11 cellular contexts compared by ENCODE assay signal in the genomic region with DNA sequence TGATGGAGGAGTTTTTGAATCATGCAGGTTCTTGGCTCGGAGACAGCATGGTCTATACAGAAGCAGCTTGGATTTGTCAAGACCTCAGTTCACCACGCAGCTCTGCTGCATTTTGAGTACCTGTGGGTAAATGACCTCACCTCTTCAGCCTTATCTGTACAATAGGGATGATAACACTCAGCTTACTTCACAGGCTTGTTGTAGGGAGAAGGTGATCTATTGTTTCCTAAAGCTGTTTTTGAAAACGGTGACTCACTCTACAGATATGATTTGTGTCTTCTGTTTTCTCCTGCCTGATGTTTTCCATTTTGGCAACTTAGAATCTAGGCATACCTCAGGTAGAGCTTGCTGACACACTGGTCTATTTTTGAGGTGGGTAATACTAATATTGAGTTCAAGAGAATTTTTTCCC.
A peak's percentile ranks its signal among the peaks of the same experiment; 100 is the strongest.
DNase-seq lines count a peak whose midpoint lies in the region; ATAC-seq and TF ChIP-seq lines count a peak whose summit lies in the region.
"Had no signal": no experiment of that assay in that cellular context is flagged by ENCODE, and none has a peak within 500 bp of the region (broad histone marks: within the 10 kb centered on the region; RNA-seq: fewer than 3 reads in every experiment).

No MANE protein-coding gene starts in this region.

- H4K91ac ChIP-seq in IMR-90 (ENCODE audit: insufficient read depth, low read depth, low read length): no peak overlapping the region

- no peak overlapping the region for H2BK15ac ChIP-seq in IMR-90 (ENCODE audit: low read depth, low read length)

- no peaks in the 10 kb centered on the region for H3K36me3 Mint-ChIP-seq in immature natural killer cell

- H3K4me2 ChIP-seq in IMR-90 (ENCODE audit: low read depth, low read length): no peak overlapping the region

- H3K23ac ChIP-seq in IMR-90 (ENCODE audit: low read depth, low read length): no peak overlapping the region

- no peaks in the 10 kb centered on the region for H4K20me1 ChIP-seq in IMR-90 (ENCODE audit: insufficient read depth, low read length)

- ATAC-seq in IMR-90 (ENCODE audit: low read depth): no peak; the same call in 1 of the 2 replicates
- ATAC-seq in body of pancreas: peak; percentile 80
- no peak for ATAC-seq in HG02884 (IDR thresholded peaks at IDR 0.05; ENCODE audit: unreplicated experiment)
- ATAC-seq: effector memory CD8-positive, alpha-beta T cell had no signal

- TF ChIP-seq POLR2A in IMR-90 (IDR thresholded peaks at IDR 0.05; ENCODE audit: low read depth, low read length): no peak
- no peak for TF ChIP-seq POLR2A in body of pancreas (IDR thresholded peaks at IDR 0.05)

- no peak overlapping the region for H3K18ac ChIP-seq in IMR-90 (ENCODE audit: low read depth, low read length)

- no peaks in the 10 kb centered on the region for H3K4me1 Mint-ChIP-seq in immature natural killer cell

- TF ChIP-seq CTCF in IMR-90 (conservative IDR thresholded peaks at IDR 0.05; ENCODE audit: low read depth, low read length): no peak
- TF ChIP-seq CTCF in body of pancreas (IDR thresholded peaks at IDR 0.05): no peak
- TF ChIP-seq CTCF in WERI-Rb-1 (IDR thresholded peaks at IDR 0.05; ENCODE audit: low read depth, low read length): no peak

- no peak overlapping the region for H4K8ac ChIP-seq in IMR-90 (ENCODE audit: low read depth in 2 of 2, low read length in 2 of 2)

- H3K4me1 ChIP-seq in IMR-90 (ENCODE audit: control insufficient read depth, insufficient read depth, low read length) (peaks cover 2% of the 10 kb centered on the region), body of pancreas (peaks cover 45% of the 10 kb centered on the region)

- POLR2A ChIA-PET in IMR-90 (lab: Charles Lee; ENCODE audit: unreplicated experiment): no interaction called here

- H3K27me3 ChIP-seq in IMR-90 (ENCODE audit: control insufficient read depth, insufficient read depth, low read length): no peaks in the 10 kb centered on the region
- H3K27me3 ChIP-seq in body of pancreas: no peaks in the 10 kb centered on the region
- no peaks in the 10 kb centered on the region for H3K27me3 ChIP-seq in WERI-Rb-1 (ENCODE audit: insufficient read depth, low read depth, severe bottlenecking)

- intact Hi-C loops in IMR-90 (cut with micrococcal nuclease) (loop anchor here (5.0 kb wide), 1 partner anchor 78 kb away; the partner anchor contains the start of gene FMNL2), body of pancreas (cut with DNase I) (no loop called here)

- H3K4ac ChIP-seq in IMR-90 (ENCODE audit: low read depth, low read length): no peak overlapping the region

- no peak overlapping the region for H4K5ac ChIP-seq in IMR-90 (ENCODE audit: low read depth, low read length)

- no peak overlapping the region for H2BK5ac ChIP-seq in IMR-90 (ENCODE audit: low read depth, low read length, poor library complexity, severe bottlenecking)

- H3K14ac ChIP-seq in IMR-90 (replicated peaks; ENCODE audit: low read depth, low read length): no peak overlapping the region

- no peak overlapping the region for H2BK120ac ChIP-seq in IMR-90 (ENCODE audit: low read depth, low read length)

- H3K27ac ChIP-seq in IMR-90 (ENCODE audit: insufficient read depth, low read length) (no peak overlapping the region), body of pancreas (peak overlapping the region; percentile 25 to 69 (median 42)), WERI-Rb-1 (no peak overlapping the region)
- H3K27ac ChIP-seq: thoracic aorta had no signal

- DNase-seq in EL (peak; percentile 14), IMR-90 (peak; percentile 19), body of pancreas (peak; percentile 27 to 53 (median 46)), renal cortical epithelial cell (ENCODE audit: low read depth) (peak; percentile 41), immature natural killer cell (no peak), WERI-Rb-1 (no peak), NCI-H128 (lab: John Stamatoyannopoulos, UW; ENCODE audit: unreplicated experiment) (no peak)
- DNase-seq: effector memory CD8-positive, alpha-beta T cell; Right ventricle myocardium superior had no signal

- no peaks in the 10 kb centered on the region for H3K9me3 ChIP-seq in IMR-90 (ENCODE audit: control insufficient read depth, insufficient read depth, low read length)
- no peaks in the 10 kb centered on the region for H3K9me3 ChIP-seq in body of pancreas
- no peaks in the 10 kb centered on the region for H3K9me3 ChIP-seq in WERI-Rb-1 (ENCODE audit: severe bottlenecking)
- H3K9me3 ChIP-seq: thoracic aorta had no signal

- no peaks in the 10 kb centered on the region for H3K9me1 ChIP-seq in IMR-90 (ENCODE audit: insufficient read depth, low read length)

- H2AFZ ChIP-seq in IMR-90 (replicated peaks; ENCODE audit: low read length, poor library complexity): no peak overlapping the region

- no peak for TF ChIP-seq RAD21 in IMR-90 (IDR thresholded peaks at IDR 0.05; ENCODE audit: low read length)

- H2AK5ac ChIP-seq in IMR-90 (ENCODE audit: low read depth, low read length): no peak overlapping the region

- dilution Hi-C loops in IMR-90 (cut with HindIII; ENCODE audit: low sequenced_read_pairs, unreplicated experiment): no loop called here

- no peaks in the 10 kb centered on the region for H3K9me3 Mint-ChIP-seq in immature natural killer cell
- H3K9me3 Mint-ChIP-seq: effector memory CD8-positive, alpha-beta T cell had no signal

- H2BK20ac ChIP-seq in IMR-90 (ENCODE audit: low read depth, low read length): no peak overlapping the region

- H3K56ac ChIP-seq in IMR-90 (ENCODE audit: extremely low read depth, insufficient read depth, low read length): no peak overlapping the region

- CTCF ChIA-PET in IMR-90 (lab: Yijun Ruan, JAX): interaction anchor here (1.7 kb wide), 1 partner anchor 16 kb away, joined by 3 read pairs; no protein-coding TSS in a partner anchor

- H3K27me3 Mint-ChIP-seq in immature natural killer cell (ENCODE audit: low read depth in 3 of 3): peaks cover 0 to 2% (median 2%) of the 10 kb centered on the region in 3 donors

- peaks cover 23 to 43% of the 10 kb centered on the region in 2 experiments for H3K79me1 ChIP-seq in IMR-90 (ENCODE audit: low read depth in 1 of 2, low read length in 2 of 2)

- H3K36me3 ChIP-seq in IMR-90 (ENCODE audit: control insufficient read depth, insufficient read depth, low read length) (no peaks in the 10 kb centered on the region), body of pancreas (replicated peaks in 1 of 2; ENCODE audit: insufficient read depth in 1 of 2, low read depth in 2 of 2) (no peaks in the 10 kb centered on the region), WERI-Rb-1 (no peaks in the 10 kb centered on the region)
- H3K36me3 ChIP-seq: thoracic aorta had no signal

- no peak overlapping the region for H3K4me3 ChIP-seq in IMR-90 (ENCODE audit: insufficient read depth, low read depth, low read length)
- no peak overlapping the region for H3K4me3 ChIP-seq in body of pancreas
- H3K4me3 ChIP-seq in WERI-Rb-1 (ENCODE audit: low read depth, low read length): no peak overlapping the region
- H3K4me3 ChIP-seq: thoracic aorta had no signal

- in situ Hi-C loops in IMR-90 (cut with MboI; ENCODE audit: low sequenced_read_pairs): no loop called here

- H2AK9ac ChIP-seq in IMR-90 (replicated peaks; ENCODE audit: low read depth, low read length, poor library complexity): no peak overlapping the region

- no peak overlapping the region for H3K4me3 Mint-ChIP-seq in immature natural killer cell
- H3K4me3 Mint-ChIP-seq: effector memory CD8-positive, alpha-beta T cell had no signal

- no peak overlapping the region for H3K9ac ChIP-seq in IMR-90 (ENCODE audit: low read depth, low read length)

- no peak overlapping the region for H3K27ac Mint-ChIP-seq in immature natural killer cell
- H3K27ac Mint-ChIP-seq: effector memory CD8-positive, alpha-beta T cell had no signal

- WGBS in IMR-90 (ENCODE audit: extremely low coverage in 2 of 2, insufficient read length in 1 of 2), 2 experiments: no CpG with 5 or more reads among the region's 3 CpGs
- 21 to 42% methylated on average over 3 of the region's 3 CpGs for WGBS in body of pancreas, 2 donors

- no TSS peak for BruUV-seq in IMR-90 (replicated peaks; lab: Mats Ljungman, UMichigan)

TF ChIP-seq in IMR-90, 13 proteins besides CTCF, POLR2A, EP300 and RAD21:
- TF ChIP-seq RFX5 (IDR thresholded peaks at IDR 0.05; ENCODE audit: low read depth, low read length) (no peak), FOS (IDR thresholded peaks at IDR 0.05; ENCODE audit: low read depth, low read length) (0 out of 2 replicates have a peak, but pooled peaks have one; percentile 37)

Comparison
In these comparisons a context has a peak if more than half of its experiments do, and no peak if none do; other contexts are left out.
1. DNase-seq: peak in EL (single experiment), IMR-90 (single experiment), body of pancreas (4 of 4) and renal cortical epithelial cell (single experiment); none in immature natural killer cell (0 of 3), WERI-Rb-1 (single experiment) and NCI-H128 (single experiment).
2. H3K27ac ChIP-seq: peak in body of pancreas (4 of 4); none in IMR-90 (single experiment) and WERI-Rb-1 (single experiment).